ENCODE assay signal across 8 cellular contexts in genomic region chr3:113019182-113020137, GRCh38. TPM values are rescaled to one million over a fixed set of nuclear protein-coding genes. Genes with fewer than 3 reads are reported as not detected.
A peak's percentile ranks its signal among the peaks of the same experiment; 100 is the strongest.
DNase-seq lines count a peak whose midpoint lies in the region; ATAC-seq and TF ChIP-seq lines count a peak whose summit lies in the region.

No MANE protein-coding gene starts in this region.

- ATAC-seq in GM21619 (IDR thresholded peaks at IDR 0.05; ENCODE audit: unreplicated experiment): peak; percentile 92

- 3% methylated on average over 58 to 63 of the region's 63 CpGs for WGBS in esophagus, 2 donors

- H3K4me1 Mint-ChIP-seq in activated T-cell treated with anti-CD3 and anti-CD28 coated beads, Interleukin-2, amount 50 U/mL, for 24 hours (ENCODE audit: low read depth): peaks cover 64% of the 10 kb centered on the region

- peaks cover 3% of the 10 kb centered on the region for H3K9me3 Mint-ChIP-seq in activated T-cell treated with anti-CD3 and anti-CD28 coated beads, Interleukin-2, amount 50 U/mL, for 24 hours

- H3K27ac ChIP-seq in esophagus (ENCODE audit: low read depth in 2 of 2, low read length in 1 of 2) (peak overlapping the region; percentile 90 to 92), mucosa of rectum (ENCODE audit: low read depth in 2 of 2, low read length in 2 of 2) (peak overlapping the region; percentile 86 to 87)

- peak overlapping the region; percentile 94 for H3K27ac Mint-ChIP-seq in activated T-cell treated with anti-CD3 and anti-CD28 coated beads, Interleukin-2, amount 50 U/mL, for 24 hours

- no peak for TF ChIP-seq RAD21 in Ishikawa (IDR thresholded peaks at IDR 0.05; ENCODE audit: low read depth)

- no peaks in the 10 kb centered on the region for H3K4me1 ChIP-seq in esophagus (ENCODE audit: control insufficient read depth in 2 of 2, insufficient read depth in 2 of 2, low read length in 1 of 2)
- peaks cover 8 to 10% of the 10 kb centered on the region in 2 donors for H3K4me1 ChIP-seq in mucosa of rectum (ENCODE audit: control insufficient read depth in 2 of 2, insufficient read depth in 2 of 2, low read length in 2 of 2)

- H3K4me3 ChIP-seq in esophagus (ENCODE audit: low read depth in 1 of 2, low read length in 2 of 2): peak overlapping the region; percentile 94 to 97
- H3K4me3 ChIP-seq in mucosa of rectum (ENCODE audit: low read length in 2 of 2): peak overlapping the region; percentile 84 to 89

- peaks cover 62% of the 10 kb centered on the region for H3K36me3 Mint-ChIP-seq in activated T-cell treated with anti-CD3 and anti-CD28 coated beads, Interleukin-2, amount 50 U/mL, for 24 hours (ENCODE audit: low read depth)

- H3K27me3 Mint-ChIP-seq in activated T-cell treated with anti-CD3 and anti-CD28 coated beads, Interleukin-2, amount 50 U/mL, for 24 hours: no peaks in the 10 kb centered on the region

- peak; percentile 76 for DNase-seq in DMS153 treated with DMSO at 0.1 percent for 48 hours (lab: John Stamatoyannopoulos, UW; ENCODE audit: unreplicated experiment)
- DNase-seq in OCI-M2 (lab: John Stamatoyannopoulos, UW; ENCODE audit: unreplicated experiment): peak; percentile 45
- DNase-seq in activated T-cell treated with anti-CD3 and anti-CD28 coated beads, Interleukin-2, amount 50 U/mL, for 24 hours: peak; percentile 93
- DNase-seq in stimulated activated CD8-positive, alpha-beta memory T cell treated with anti-CD3 and anti-CD28 coated beads, Interleukin-4, amount 100 ng/mL, for 4 hours (ENCODE audit: low read depth in 2 of 2, low spot score in 1 of 2): peak; percentile 68 to 82

- H3K36me3 ChIP-seq in esophagus (ENCODE audit: control insufficient read depth in 2 of 2, insufficient read depth in 2 of 2, low read length in 1 of 2): no peaks in the 10 kb centered on the region
- peaks cover 6 to 11% of the 10 kb centered on the region in 2 donors for H3K36me3 ChIP-seq in mucosa of rectum (ENCODE audit: control insufficient read depth in 2 of 2, insufficient read depth in 2 of 2, low read length in 2 of 2)

- H3K4me3 Mint-ChIP-seq in activated T-cell treated with anti-CD3 and anti-CD28 coated beads, Interleukin-2, amount 50 U/mL, for 24 hours: peak overlapping the region; percentile 90

- peak overlapping the region; percentile 79 to 85 for H3K9ac ChIP-seq in mucosa of rectum (ENCODE audit: low read depth in 1 of 2, low read length in 2 of 2)

- TF ChIP-seq EP300 in Ishikawa (IDR thresholded peaks at IDR 0.05; ENCODE audit: borderline replicate concordance): no peak; the same call in 1 of the 2 replicates

- no peaks in the 10 kb centered on the region for H3K9me3 ChIP-seq in esophagus (ENCODE audit: control insufficient read depth in 2 of 2, insufficient read depth in 1 of 2, low read depth in 1 of 2, low read length in 1 of 2)
- no peaks in the 10 kb centered on the region for H3K9me3 ChIP-seq in mucosa of rectum (ENCODE audit: control insufficient read depth in 2 of 2, low read length in 2 of 2)

- H3K27me3 ChIP-seq in esophagus (ENCODE audit: control insufficient read depth in 1 of 2, insufficient read depth in 2 of 2, low read length in 2 of 2) (no peaks in the 10 kb centered on the region), mucosa of rectum (ENCODE audit: control insufficient read depth in 2 of 2, insufficient read depth in 2 of 2, low read length in 2 of 2) (no peaks in the 10 kb centered on the region)

TF ChIP-seq in Ishikawa, 13 proteins besides CTCF, POLR2A, EP300 and RAD21:
- TF ChIP-seq NFIC (IDR thresholded peaks at IDR 0.05) (no peak), TCF12 (IDR thresholded peaks at IDR 0.05; ENCODE audit: low read depth) (no peak), CEBPB (IDR thresholded peaks at IDR 0.05) (no peak), CREB1 (IDR thresholded peaks at IDR 0.05; ENCODE audit: low read depth) (no peak), TAF1 (IDR thresholded peaks at IDR 0.05; ENCODE audit: low read depth) (peak; percentile 74), USF1 (IDR thresholded peaks at IDR 0.05) (peak; percentile 68), TEAD4 (IDR thresholded peaks at IDR 0.05) (no peak), REST (IDR thresholded peaks at IDR 0.05; ENCODE audit: low read depth) (no peak), MAX (IDR thresholded peaks at IDR 0.05) (peak; percentile 98), FOXM1 (IDR thresholded peaks at IDR 0.05; ENCODE audit: borderline replicate concordance, low read depth) (no peak), EGR1 (IDR thresholded peaks at IDR 0.05) (peak; percentile 74; the same call in 1 of the 2 replicates), ZBTB7A (IDR thresholded peaks at IDR 0.05; ENCODE audit: low read depth) (peak; percentile 91), YY1 (IDR thresholded peaks at IDR 0.05; ENCODE audit: low read depth) (peak; percentile 90)
TF ChIP-seq in Ishikawa: peak in this region for 6.

RNA-seq across cellular contexts. Expression of gene GTPBP8, which starts 28.7 kb away (rescaled TPM):
- 10 to 100 TPM in 1 of 2 donors, 1 to 10 TPM in 1; 4.7 to 14.8 TPM for polyA plus RNA-seq in esophagus

RNA-seq across cellular contexts. Expression of gene CD200R1, which starts 44.6 kb away (rescaled TPM):
- 1 to 10 TPM; 1.5 to 2.2 TPM for polyA plus RNA-seq in esophagus

Comparison
In these comparisons a context has a peak if more than half of its experiments do, and no peak if none do; other contexts are left out.
1. Peak in every context shown above with its lines: DNase-seq, ATAC-seq, H3K4me3 ChIP-seq and H3K27ac ChIP-seq.